ENCODE assay signal across 1 cellular context in the genomic region with DNA sequence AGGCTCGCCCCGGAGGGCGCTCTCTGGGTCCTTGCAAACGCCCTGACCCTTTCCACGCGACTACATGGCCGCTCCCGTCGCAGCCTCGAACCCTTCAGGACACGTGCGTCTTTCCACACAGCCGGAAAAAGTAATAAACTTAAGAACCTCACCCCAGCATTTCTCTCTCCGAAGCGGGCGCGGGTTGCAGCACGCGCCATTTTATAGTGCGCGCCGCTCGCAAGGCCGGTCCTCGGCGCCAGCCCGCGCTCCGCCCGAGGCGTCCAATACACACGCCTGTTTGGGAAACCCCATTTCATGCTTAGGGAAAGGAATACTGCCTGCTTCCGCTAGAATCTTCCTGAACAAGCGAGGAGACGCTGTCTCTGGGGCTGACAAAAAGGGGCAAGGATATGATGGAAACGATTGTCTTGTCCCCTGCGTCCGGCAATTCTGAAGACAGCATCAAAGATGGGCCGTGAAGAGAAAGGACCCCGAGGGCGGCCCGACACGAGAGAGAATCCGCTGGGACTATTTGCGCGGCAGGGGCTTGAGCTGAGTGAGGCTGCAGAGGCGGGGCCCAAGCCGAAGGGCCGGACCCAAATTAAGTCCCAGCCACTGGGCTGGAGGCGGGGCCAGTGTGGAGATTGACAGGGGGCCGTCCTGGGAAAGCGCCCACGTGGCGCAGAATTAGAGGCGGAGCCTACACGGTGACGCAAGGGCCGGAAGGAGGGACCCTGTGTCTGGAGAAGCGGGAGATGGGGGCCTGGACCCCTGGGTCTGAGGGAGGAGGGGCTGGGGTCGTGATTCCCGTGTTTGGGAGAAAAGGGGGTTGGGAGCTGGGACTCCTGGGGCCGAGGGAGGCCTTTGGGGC.
TF ChIP-seq lines count a peak whose summit lies in the region.

No MANE protein-coding gene starts in this region.

TF ChIP-seq in HepG2, 621 proteins besides CTCF, POLR2A, EP300 and RAD21 (continues in another document):
- TF ChIP-seq, protein P1, sequence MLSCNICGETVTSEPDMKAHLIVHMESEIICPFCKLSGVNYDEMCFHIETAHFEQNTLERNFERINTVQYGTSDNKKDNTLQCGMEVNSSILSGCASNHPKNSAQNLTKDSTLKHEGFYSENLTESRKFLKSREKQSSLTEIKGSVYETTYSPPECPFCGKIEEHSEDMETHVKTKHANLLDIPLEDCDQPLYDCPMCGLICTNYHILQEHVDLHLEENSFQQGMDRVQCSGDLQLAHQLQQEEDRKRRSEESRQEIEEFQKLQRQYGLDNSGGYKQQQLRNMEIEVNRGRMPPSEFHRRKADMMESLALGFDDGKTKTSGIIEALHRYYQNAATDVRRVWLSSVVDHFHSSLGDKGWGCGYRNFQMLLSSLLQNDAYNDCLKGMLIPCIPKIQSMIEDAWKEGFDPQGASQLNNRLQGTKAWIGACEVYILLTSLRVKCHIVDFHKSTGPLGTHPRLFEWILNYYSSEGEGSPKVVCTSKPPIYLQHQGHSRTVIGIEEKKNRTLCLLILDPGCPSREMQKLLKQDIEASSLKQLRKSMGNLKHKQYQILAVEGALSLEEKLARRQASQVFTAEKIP (CRISPR knock-in tag; IDR thresholded peaks at IDR 0.05; ENCODE audit: borderline replicate concordance): no peak
- TF ChIP-seq FOXO1 (CRISPR knock-in tag; IDR thresholded peaks at IDR 0.05): no peak
- peak; percentile 93 for TF ChIP-seq PHF21A (CRISPR knock-in tag; IDR thresholded peaks at IDR 0.05)
- no peak for TF ChIP-seq ESRRA (CRISPR knock-in tag; IDR thresholded peaks at IDR 0.05; ENCODE audit: low read depth)
- TF ChIP-seq, protein P2, sequence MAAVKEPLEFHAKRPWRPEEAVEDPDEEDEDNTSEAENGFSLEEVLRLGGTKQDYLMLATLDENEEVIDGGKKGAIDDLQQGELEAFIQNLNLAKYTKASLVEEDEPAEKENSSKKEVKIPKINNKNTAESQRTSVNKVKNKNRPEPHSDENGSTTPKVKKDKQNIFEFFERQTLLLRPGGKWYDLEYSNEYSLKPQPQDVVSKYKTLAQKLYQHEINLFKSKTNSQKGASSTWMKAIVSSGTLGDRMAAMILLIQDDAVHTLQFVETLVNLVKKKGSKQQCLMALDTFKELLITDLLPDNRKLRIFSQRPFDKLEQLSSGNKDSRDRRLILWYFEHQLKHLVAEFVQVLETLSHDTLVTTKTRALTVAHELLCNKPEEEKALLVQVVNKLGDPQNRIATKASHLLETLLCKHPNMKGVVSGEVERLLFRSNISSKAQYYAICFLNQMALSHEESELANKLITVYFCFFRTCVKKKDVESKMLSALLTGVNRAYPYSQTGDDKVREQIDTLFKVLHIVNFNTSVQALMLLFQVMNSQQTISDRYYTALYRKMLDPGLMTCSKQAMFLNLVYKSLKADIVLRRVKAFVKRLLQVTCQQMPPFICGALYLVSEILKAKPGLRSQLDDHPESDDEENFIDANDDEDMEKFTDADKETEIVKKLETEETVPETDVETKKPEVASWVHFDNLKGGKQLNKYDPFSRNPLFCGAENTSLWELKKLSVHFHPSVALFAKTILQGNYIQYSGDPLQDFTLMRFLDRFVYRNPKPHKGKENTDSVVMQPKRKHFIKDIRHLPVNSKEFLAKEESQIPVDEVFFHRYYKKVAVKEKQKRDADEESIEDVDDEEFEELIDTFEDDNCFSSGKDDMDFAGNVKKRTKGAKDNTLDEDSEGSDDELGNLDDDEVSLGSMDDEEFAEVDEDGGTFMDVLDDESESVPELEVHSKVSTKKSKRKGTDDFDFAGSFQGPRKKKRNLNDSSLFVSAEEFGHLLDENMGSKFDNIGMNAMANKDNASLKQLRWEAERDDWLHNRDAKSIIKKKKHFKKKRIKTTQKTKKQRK (IDR thresholded peaks at IDR 0.05; ENCODE audit: low read length): no peak
- TF ChIP-seq PHF20 (CRISPR knock-in tag; IDR thresholded peaks at IDR 0.05): peak; percentile 78
- no peak for TF ChIP-seq ZNF792 (CRISPR knock-in tag; IDR thresholded peaks at IDR 0.05)
- no peak for TF ChIP-seq ZBTB42 (CRISPR knock-in tag; IDR thresholded peaks at IDR 0.05)
- TF ChIP-seq, protein P3, sequence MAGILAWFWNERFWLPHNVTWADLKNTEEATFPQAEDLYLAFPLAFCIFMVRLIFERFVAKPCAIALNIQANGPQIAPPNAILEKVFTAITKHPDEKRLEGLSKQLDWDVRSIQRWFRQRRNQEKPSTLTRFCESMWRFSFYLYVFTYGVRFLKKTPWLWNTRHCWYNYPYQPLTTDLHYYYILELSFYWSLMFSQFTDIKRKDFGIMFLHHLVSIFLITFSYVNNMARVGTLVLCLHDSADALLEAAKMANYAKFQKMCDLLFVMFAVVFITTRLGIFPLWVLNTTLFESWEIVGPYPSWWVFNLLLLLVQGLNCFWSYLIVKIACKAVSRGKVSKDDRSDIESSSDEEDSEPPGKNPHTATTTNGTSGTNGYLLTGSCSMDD (CRISPR knock-in tag; IDR thresholded peaks at IDR 0.05): no peak
- TF ChIP-seq ZMYM4 (CRISPR knock-in tag; IDR thresholded peaks at IDR 0.05): peak; percentile 87; the same call in 1 of the 2 replicates
- no peak for TF ChIP-seq SOX6 (IDR thresholded peaks at IDR 0.05)
- peak; percentile 49; the same call in 1 of the 2 replicates for TF ChIP-seq SOX6 (CRISPR knock-in tag; IDR thresholded peaks at IDR 0.05)
- no peak; the same call in 1 of the 2 replicates for TF ChIP-seq HOXA5 (CRISPR knock-in tag; IDR thresholded peaks at IDR 0.05)
- TF ChIP-seq ZNF136 (CRISPR knock-in tag; IDR thresholded peaks at IDR 0.05; ENCODE audit: low read depth): 0 out of 2 replicates have a peak, but pooled peaks have one; percentile 45
- TF ChIP-seq, protein P4, sequence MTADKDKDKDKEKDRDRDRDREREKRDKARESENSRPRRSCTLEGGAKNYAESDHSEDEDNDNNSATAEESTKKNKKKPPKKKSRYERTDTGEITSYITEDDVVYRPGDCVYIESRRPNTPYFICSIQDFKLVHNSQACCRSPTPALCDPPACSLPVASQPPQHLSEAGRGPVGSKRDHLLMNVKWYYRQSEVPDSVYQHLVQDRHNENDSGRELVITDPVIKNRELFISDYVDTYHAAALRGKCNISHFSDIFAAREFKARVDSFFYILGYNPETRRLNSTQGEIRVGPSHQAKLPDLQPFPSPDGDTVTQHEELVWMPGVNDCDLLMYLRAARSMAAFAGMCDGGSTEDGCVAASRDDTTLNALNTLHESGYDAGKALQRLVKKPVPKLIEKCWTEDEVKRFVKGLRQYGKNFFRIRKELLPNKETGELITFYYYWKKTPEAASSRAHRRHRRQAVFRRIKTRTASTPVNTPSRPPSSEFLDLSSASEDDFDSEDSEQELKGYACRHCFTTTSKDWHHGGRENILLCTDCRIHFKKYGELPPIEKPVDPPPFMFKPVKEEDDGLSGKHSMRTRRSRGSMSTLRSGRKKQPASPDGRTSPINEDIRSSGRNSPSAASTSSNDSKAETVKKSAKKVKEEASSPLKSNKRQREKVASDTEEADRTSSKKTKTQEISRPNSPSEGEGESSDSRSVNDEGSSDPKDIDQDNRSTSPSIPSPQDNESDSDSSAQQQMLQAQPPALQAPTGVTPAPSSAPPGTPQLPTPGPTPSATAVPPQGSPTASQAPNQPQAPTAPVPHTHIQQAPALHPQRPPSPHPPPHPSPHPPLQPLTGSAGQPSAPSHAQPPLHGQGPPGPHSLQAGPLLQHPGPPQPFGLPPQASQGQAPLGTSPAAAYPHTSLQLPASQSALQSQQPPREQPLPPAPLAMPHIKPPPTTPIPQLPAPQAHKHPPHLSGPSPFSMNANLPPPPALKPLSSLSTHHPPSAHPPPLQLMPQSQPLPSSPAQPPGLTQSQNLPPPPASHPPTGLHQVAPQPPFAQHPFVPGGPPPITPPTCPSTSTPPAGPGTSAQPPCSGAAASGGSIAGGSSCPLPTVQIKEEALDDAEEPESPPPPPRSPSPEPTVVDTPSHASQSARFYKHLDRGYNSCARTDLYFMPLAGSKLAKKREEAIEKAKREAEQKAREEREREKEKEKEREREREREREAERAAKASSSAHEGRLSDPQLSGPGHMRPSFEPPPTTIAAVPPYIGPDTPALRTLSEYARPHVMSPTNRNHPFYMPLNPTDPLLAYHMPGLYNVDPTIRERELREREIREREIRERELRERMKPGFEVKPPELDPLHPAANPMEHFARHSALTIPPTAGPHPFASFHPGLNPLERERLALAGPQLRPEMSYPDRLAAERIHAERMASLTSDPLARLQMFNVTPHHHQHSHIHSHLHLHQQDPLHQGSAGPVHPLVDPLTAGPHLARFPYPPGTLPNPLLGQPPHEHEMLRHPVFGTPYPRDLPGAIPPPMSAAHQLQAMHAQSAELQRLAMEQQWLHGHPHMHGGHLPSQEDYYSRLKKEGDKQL (CRISPR knock-in tag; IDR thresholded peaks at IDR 0.05; ENCODE audit: low read depth): no peak
- TF ChIP-seq RNF2 (conservative IDR thresholded peaks at IDR 0.05; ENCODE audit: low read depth): peak; percentile 81
- peak; percentile 85; the same call in 1 of the 2 replicates for TF ChIP-seq ZNF274 (CRISPR knock-in tag; IDR thresholded peaks at IDR 0.05)
- 0 out of 2 replicates have a peak, but pooled peaks have one; percentile 50 for TF ChIP-seq ZSCAN25 (CRISPR knock-in tag; IDR thresholded peaks at IDR 0.05)
- TF ChIP-seq ZNF780A (CRISPR knock-in tag; IDR thresholded peaks at IDR 0.05): no peak
- peak; percentile 42; the same call in 1 of the 2 replicates for TF ChIP-seq TARDBP (CRISPR knock-in tag; IDR thresholded peaks at IDR 0.05)
- TF ChIP-seq GATAD2A (CRISPR knock-in tag; IDR thresholded peaks at IDR 0.05): peak; percentile 37; the same call in 1 of the 2 replicates
- 0 out of 2 replicates have a peak, but pooled peaks have one; percentile 4 for TF ChIP-seq FOSL2 (CRISPR knock-in tag; IDR thresholded peaks at IDR 0.05)
- peak; percentile 66; the same call in 1 of the 2 replicates for TF ChIP-seq ZC3H13 (CRISPR knock-in tag; IDR thresholded peaks at IDR 0.05)
- no peak for TF ChIP-seq MED13 (CRISPR knock-in tag; IDR thresholded peaks at IDR 0.05)
- no peak for TF ChIP-seq ZNF816 (CRISPR knock-in tag; IDR thresholded peaks at IDR 0.05; ENCODE audit: borderline replicate concordance)
- TF ChIP-seq CCAR2 (optimal IDR thresholded peaks at IDR 0.05; ENCODE audit: low read depth, low read length): no peak
- TF ChIP-seq, protein P5, sequence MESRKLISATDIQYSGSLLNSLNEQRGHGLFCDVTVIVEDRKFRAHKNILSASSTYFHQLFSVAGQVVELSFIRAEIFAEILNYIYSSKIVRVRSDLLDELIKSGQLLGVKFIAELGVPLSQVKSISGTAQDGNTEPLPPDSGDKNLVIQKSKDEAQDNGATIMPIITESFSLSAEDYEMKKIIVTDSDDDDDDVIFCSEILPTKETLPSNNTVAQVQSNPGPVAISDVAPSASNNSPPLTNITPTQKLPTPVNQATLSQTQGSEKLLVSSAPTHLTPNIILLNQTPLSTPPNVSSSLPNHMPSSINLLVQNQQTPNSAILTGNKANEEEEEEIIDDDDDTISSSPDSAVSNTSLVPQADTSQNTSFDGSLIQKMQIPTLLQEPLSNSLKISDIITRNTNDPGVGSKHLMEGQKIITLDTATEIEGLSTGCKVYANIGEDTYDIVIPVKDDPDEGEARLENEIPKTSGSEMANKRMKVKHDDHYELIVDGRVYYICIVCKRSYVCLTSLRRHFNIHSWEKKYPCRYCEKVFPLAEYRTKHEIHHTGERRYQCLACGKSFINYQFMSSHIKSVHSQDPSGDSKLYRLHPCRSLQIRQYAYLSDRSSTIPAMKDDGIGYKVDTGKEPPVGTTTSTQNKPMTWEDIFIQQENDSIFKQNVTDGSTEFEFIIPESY (CRISPR knock-in tag; IDR thresholded peaks at IDR 0.05): 0 out of 2 replicates have a peak, but pooled peaks have one; percentile 10
- no peak for TF ChIP-seq THYN1 (CRISPR knock-in tag; IDR thresholded peaks at IDR 0.05; ENCODE audit: borderline replicate concordance, low read depth)
- TF ChIP-seq SP1 (IDR thresholded peaks at IDR 0.05): no peak
- TF ChIP-seq SP1 (CRISPR knock-in tag; IDR thresholded peaks at IDR 0.05): peak; percentile 84
- TF ChIP-seq, protein P6, sequence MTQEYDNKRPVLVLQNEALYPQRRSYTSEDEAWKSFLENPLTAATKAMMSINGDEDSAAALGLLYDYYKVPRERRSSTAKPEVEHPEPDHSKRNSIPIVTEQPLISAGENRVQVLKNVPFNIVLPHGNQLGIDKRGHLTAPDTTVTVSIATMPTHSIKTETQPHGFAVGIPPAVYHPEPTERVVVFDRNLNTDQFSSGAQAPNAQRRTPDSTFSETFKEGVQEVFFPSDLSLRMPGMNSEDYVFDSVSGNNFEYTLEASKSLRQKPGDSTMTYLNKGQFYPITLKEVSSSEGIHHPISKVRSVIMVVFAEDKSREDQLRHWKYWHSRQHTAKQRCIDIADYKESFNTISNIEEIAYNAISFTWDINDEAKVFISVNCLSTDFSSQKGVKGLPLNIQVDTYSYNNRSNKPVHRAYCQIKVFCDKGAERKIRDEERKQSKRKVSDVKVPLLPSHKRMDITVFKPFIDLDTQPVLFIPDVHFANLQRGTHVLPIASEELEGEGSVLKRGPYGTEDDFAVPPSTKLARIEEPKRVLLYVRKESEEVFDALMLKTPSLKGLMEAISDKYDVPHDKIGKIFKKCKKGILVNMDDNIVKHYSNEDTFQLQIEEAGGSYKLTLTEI (CRISPR knock-in tag; conservative IDR thresholded peaks at IDR 0.05): no peak
- TF ChIP-seq SALL1 (CRISPR knock-in tag; IDR thresholded peaks at IDR 0.05): peak; percentile 37
- 0 out of 2 replicates have a peak, but pooled peaks have one; percentile 36 for TF ChIP-seq GATA4 (IDR thresholded peaks at IDR 0.05; ENCODE audit: borderline replicate concordance, low read depth)
- no peak for TF ChIP-seq HNRNPUL1 (IDR thresholded peaks at IDR 0.05; ENCODE audit: low read depth, low read length)
- no peak for TF ChIP-seq ZNF674 (CRISPR knock-in tag; IDR thresholded peaks at IDR 0.05; ENCODE audit: low read depth)
- TF ChIP-seq ZNF333 (CRISPR knock-in tag; IDR thresholded peaks at IDR 0.05; ENCODE audit: borderline replicate concordance): no peak
- TF ChIP-seq NONO (IDR thresholded peaks at IDR 0.05): no peak
- TF ChIP-seq NONO (CRISPR knock-in tag; conservative IDR thresholded peaks at IDR 0.05): 0 out of 2 replicates have a peak, but pooled peaks have one; percentile 14
- no peak for TF ChIP-seq ZNF720 (CRISPR knock-in tag; IDR thresholded peaks at IDR 0.05)
- peak; percentile 73; the same call in 1 of the 2 replicates for TF ChIP-seq FOXC1 (CRISPR knock-in tag; IDR thresholded peaks at IDR 0.05; ENCODE audit: borderline replicate concordance)
- TF ChIP-seq, protein P7, sequence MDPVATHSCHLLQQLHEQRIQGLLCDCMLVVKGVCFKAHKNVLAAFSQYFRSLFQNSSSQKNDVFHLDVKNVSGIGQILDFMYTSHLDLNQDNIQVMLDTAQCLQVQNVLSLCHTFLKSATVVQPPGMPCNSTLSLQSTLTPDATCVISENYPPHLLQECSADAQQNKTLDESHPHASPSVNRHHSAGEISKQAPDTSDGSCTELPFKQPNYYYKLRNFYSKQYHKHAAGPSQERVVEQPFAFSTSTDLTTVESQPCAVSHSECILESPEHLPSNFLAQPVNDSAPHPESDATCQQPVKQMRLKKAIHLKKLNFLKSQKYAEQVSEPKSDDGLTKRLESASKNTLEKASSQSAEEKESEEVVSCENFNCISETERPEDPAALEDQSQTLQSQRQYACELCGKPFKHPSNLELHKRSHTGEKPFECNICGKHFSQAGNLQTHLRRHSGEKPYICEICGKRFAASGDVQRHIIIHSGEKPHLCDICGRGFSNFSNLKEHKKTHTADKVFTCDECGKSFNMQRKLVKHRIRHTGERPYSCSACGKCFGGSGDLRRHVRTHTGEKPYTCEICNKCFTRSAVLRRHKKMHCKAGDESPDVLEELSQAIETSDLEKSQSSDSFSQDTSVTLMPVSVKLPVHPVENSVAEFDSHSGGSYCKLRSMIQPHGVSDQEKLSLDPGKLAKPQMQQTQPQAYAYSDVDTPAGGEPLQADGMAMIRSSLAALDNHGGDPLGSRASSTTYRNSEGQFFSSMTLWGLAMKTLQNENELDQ (CRISPR knock-in tag; IDR thresholded peaks at IDR 0.05; ENCODE audit: borderline replicate concordance): no peak
- TF ChIP-seq YEATS4 (CRISPR knock-in tag; IDR thresholded peaks at IDR 0.05; ENCODE audit: borderline replicate concordance): peak; percentile 22
- no peak for TF ChIP-seq ZNF337 (CRISPR knock-in tag; IDR thresholded peaks at IDR 0.05; ENCODE audit: borderline replicate concordance, low read depth)
